ENCODE assay signal across 8 cellular contexts in the genomic region with DNA sequence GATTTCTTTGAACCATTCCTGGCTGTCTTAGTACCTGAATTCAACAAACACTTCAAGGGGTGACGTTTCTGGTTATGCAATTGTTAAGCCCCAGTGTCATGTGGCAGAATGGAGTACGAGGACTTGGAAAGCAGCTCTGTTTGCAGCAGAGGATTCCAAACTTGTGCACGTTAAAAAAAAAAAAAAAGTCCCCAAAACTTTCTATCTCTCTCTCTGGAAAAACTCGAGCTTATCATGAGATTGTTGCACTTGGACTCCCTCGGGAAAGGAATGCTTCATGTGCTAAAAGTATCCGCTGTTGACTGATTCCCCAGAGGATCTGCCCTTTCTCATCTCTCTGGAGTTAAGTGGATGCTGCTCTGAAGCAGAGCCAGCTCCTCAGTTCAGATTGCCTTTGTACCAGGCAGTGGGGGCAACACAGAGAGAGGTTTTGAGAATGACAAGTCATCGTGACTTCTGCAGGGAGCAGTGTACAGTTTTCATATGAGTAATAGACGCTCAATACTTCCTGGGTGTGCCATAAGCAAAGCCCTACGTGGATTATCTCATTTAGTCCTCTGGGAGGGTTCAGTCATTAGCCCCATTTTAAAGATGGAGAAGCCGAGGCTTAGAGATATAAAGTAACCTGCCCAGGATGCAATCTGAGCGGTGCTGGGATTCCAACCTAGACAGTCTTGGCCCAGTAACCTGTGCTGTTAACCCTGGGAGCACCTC. TPM values are rescaled to one million over a fixed set of nuclear protein-coding genes. Genes with fewer than 3 reads are reported as not detected.
A peak's percentile ranks its signal among the peaks of the same experiment; 100 is the strongest.
DNase-seq lines count a peak whose midpoint lies in the region; ATAC-seq and TF ChIP-seq lines count a peak whose summit lies in the region.

No MANE protein-coding gene starts in this region.

- ATAC-seq in GM18519 (IDR thresholded peaks at IDR 0.05; ENCODE audit: low FRiP score, unreplicated experiment) (peak; percentile 71), GM21723 (IDR thresholded peaks at IDR 0.05; ENCODE audit: unreplicated experiment) (peak; percentile 75), heart right ventricle (peak; percentile 70 to 91 (median 88))

- POLR2A ChIA-PET in Caco-2 (lab: Charles Lee), result no interaction called here

- H3K4me1 ChIP-seq in heart right ventricle (peaks cover 13 to 65% (median 35%) of the 10 kb centered on the region in 9 donors), Caco-2 (peaks cover 12% of the 10 kb centered on the region; the same call in 1 of the 2 replicates)

- H3K27ac ChIP-seq in heart right ventricle, result peak overlapping the region; percentile 18 to 85 (median 78)

- H3K9me3 ChIP-seq in heart right ventricle, result peaks cover 0 to 7% (median 0%) of the 10 kb centered on the region in 11 donors
- no peaks in the 10 kb centered on the region for H3K9me3 ChIP-seq in Caco-2

- DNase-seq in NCI-H2171 (lab: John Stamatoyannopoulos, UW), result peak; percentile 21
- DNase-seq in heart right ventricle, result peak in 1 of 2 donors; percentile 79
- DNase-seq in HUDEP-2 (lab: John Stamatoyannopoulos, UW; ENCODE audit: unreplicated experiment in 76 of 76), result no peak
- no peak for DNase-seq in SIG-M5 (lab: John Stamatoyannopoulos, UW)
- DNase-seq in DMS79 treated with DMSO at 0.1 percent for 48 hours (lab: John Stamatoyannopoulos, UW), result no peak
- no peak for DNase-seq in Caco-2

- no TSS peak for BruUV-seq in Caco-2 (replicated peaks; lab: Mats Ljungman, UMichigan)

- TF ChIP-seq CTCF in heart right ventricle (IDR thresholded peaks at IDR 0.05) (no peak), Caco-2 (IDR thresholded peaks at IDR 0.05; ENCODE audit: insufficient read depth in 1 of 2, low read depth in 1 of 2, low read length in 1 of 2, severe bottlenecking in 1 of 2, unreplicated experiment in 1 of 2) (no peak)

- 13 to 30% methylated on average over 11 of the region's 11 CpGs for WGBS in heart right ventricle, 2 donors

- H3K36me3 ChIP-seq in heart right ventricle, result peaks cover 0 to 40% (median 0%) of the 10 kb centered on the region in 9 donors
- H3K36me3 ChIP-seq in Caco-2 (ENCODE audit: control insufficient read depth, insufficient read depth, low read length), result no peaks in the 10 kb centered on the region

- peaks cover 7% of the 10 kb centered on the region for H3K36me3 Mint-ChIP-seq in Caco-2 (ENCODE audit: insufficient read depth, unreplicated experiment)

- no peaks in the 10 kb centered on the region for H3K27me3 ChIP-seq in heart right ventricle
- H3K27me3 ChIP-seq in Caco-2 (replicated peaks; ENCODE audit: control insufficient read depth, insufficient read depth, low read length), result no peaks in the 10 kb centered on the region

- no peak overlapping the region for H3K4me3 Mint-ChIP-seq in Caco-2 (ENCODE audit: unreplicated experiment)

- intact Hi-C loops in heart right ventricle (cut with DNase I), result no loop called here
- intact Hi-C loops in Caco-2 (cut with micrococcal nuclease; ENCODE audit: unreplicated experiment), result no loop called here

- H3K4me3 ChIP-seq in heart right ventricle (no peak overlapping the region), Caco-2 (ENCODE audit: low read depth, low read length) (no peak overlapping the region)

- CTCF ChIA-PET in Caco-2 (lab: Charles Lee), result no interaction called here

- peaks cover 10% of the 10 kb centered on the region for H3K4me1 Mint-ChIP-seq in Caco-2 (ENCODE audit: low read depth, unreplicated experiment)

- no peaks in the 10 kb centered on the region for H3K27me3 Mint-ChIP-seq in Caco-2 (ENCODE audit: insufficient read depth, unreplicated experiment)

- no peak overlapping the region for H3K27ac Mint-ChIP-seq in Caco-2 (ENCODE audit: unreplicated experiment)

- H3K9me3 Mint-ChIP-seq in Caco-2 (ENCODE audit: unreplicated experiment), result no peaks in the 10 kb centered on the region

RNA-seq across cellular contexts. Expression of a gene that starts 28.1 kb away (rescaled TPM):
- 100 to 1,000 TPM; 164 to 203 (median 181) TPM for total RNA-seq in heart right ventricle
- polyA plus RNA-seq in heart right ventricle, result 10 to 100 TPM; 83.7 to 89.1 TPM
- 1.00 and 1.1 TPM in 2 replicates for total RNA-seq in Caco-2 (2022)

Comparison
In these comparisons a context has a peak if more than half of its experiments do, and no peak if none do; other contexts are left out.
1. RNA of a gene that starts 28.1 kb away (total RNA-seq): 164 to 203 TPM in heart right ventricle; 1.00 to 1.1 TPM in Caco-2; every median in the first group is over 10 times any median in the second.
2. Peak in every context shown above with its lines, with median percentiles within 50 percentile points of each other: ATAC-seq.